Comparison of ENCODE assay signal across 23 cellular contexts in the genomic region with DNA sequence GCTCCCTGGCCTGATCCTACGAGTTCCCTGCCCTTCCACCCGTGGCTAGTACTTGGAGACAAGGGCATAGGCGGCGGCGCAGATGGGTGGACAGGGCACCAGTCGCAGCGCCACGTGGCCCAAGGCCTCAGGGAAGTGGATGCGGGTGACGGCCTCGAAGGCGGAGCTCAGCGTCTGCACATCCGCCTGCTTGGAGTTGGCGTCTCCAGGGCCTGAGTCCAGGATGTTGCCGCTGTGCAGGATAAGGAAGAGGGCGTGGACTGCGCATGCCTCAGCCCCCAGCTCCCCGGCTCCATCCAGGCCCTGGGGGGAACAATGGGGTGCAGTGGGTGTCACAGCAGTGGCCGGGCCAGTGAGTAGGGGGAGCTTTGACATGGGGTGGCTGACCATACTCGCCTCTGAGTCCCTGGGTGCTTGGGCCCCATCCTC. TPM values are rescaled to one million over a fixed set of nuclear protein-coding genes. Genes with fewer than 3 reads are reported as not detected.
"Had no signal": no experiment of that assay in that cellular context is flagged by ENCODE, and none has a peak within 500 bp of the region (broad histone marks: within the 10 kb centered on the region; RNA-seq: fewer than 3 reads in every experiment).

No MANE protein-coding gene starts in this region.

- DNase-seq: activated naive CD4-positive, alpha-beta T cell treated with anti-CD3 and anti-CD28 coated beads, Interleukin-2, amount 50 U/mL, for 16 hours; activated naive CD8-positive, alpha-beta T cell treated with anti-CD3 and anti-CD28 coated beads, Interleukin-2, amount 50 U/mL, for 24 hours; activated T-cell treated with anti-CD3 and anti-CD28 coated beads, Interleukin-2, amount 50 U/mL, for 1 hour; caudate nucleus; effector memory CD4-positive, alpha-beta T cell; foreskin melanocyte; glutamatergic neuron; hypothalamus; left cardiac atrium; lower lobe of right lung; mesendoderm; nephron progenitor cell; nucleus accumbens; stimulated activated CD4-positive, alpha-beta T cell treated with anti-CD3 and anti-CD28 coated beads, Interleukin-4, amount 100 ng/mL, for 1 hour; stimulated activated naive CD4-positive, alpha-beta T cell; T-cell; testis had no signal

- ATAC-seq: activated naive CD8-positive, alpha-beta T cell treated with anti-CD3 and anti-CD28 coated beads, Interleukin-2, amount 50 U/mL, for 24 hours; esophagus mucosa; mucosa of descending colon; T-cell had no signal

- H3K27ac ChIP-seq: lower lobe of right lung, parathyroid adenoma, testis had no signal

- H3K4me3 ChIP-seq: lower lobe of right lung, mucosa of descending colon, testis had no signal

- H3K4me1 ChIP-seq: parathyroid adenoma, testis had no signal

- H3K9me3 ChIP-seq: lower lobe of right lung, mucosa of descending colon, testis had no signal

- H3K27me3 ChIP-seq: testis had no signal

RNA-seq across cellular contexts. Expression of gene CABP2, which starts 24.7 kb away (rescaled TPM):
- total RNA-seq: activated T-helper 2 cell treated with anti-CD3 and anti-CD28 coated beads, Interferon-gamma antibody, Interleukin-2, Interleukin-4, amounts not matched to agents 10 μg/mL and 5 μg/mL and 100 μg/mL, durations not matched to agents 14 hours and 24 hours and 36 hours; dermis microvascular lymphatic vessel endothelial cell; endothelial cell of umbilical vein; esophagus mucosa; left cardiac atrium; lower lobe of right lung; mucosa of descending colon; T-cell; testis had no signal
- polyA plus RNA-seq: endothelial cell of umbilical vein had no signal
